ENCODE assay signal across 21 cellular contexts in the genomic region with DNA sequence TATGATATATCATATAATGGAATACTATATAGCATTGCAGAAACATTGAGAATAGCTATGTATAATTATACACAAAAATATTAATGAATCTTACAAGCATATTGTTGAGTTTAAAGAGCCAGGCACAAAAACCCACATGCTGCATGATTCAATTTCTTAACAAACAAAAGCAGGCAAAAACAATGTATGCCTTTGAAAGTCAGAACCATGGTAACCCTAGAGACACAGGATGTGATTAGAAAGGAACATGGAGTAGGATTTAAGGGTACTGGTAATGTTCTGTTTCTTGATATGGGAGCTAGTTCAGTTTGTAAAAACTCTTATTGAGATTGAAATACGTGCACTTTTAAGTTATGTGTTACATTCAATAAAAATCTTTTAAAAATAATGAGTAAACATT. TPM values are rescaled to one million over a fixed set of nuclear protein-coding genes. Genes with fewer than 3 reads are reported as not detected.
"Had no signal": no experiment of that assay in that cellular context is flagged by ENCODE, and none has a peak within 500 bp of the region (broad histone marks: within the 10 kb centered on the region; RNA-seq: fewer than 3 reads in every experiment).

No MANE protein-coding gene starts in this region.

- H3K4me1 ChIP-seq: body of pancreas, colonic mucosa, gastrocnemius medialis, left ventricle myocardium inferior, testis, transverse colon had no signal

- H3K36me3 ChIP-seq: cardiac muscle cell, colonic mucosa, gastrocnemius medialis, left ventricle myocardium inferior, transverse colon had no signal

- DNase-seq: activated B cell treated with CpG ODN at 0.5 μM for 24 hours; activated CD4-positive, alpha-beta T cell treated with anti-CD3 and anti-CD28 coated beads for 36 hours; activated effector memory CD4-positive, alpha-beta T cell treated with Interleukin-2 at 50 U/mL for 16 hours; activated naive CD4-positive, alpha-beta T cell treated with Interleukin-2 at 50 U/mL for 16 hours; aorta; cerebellar nuclear complex; colonic mucosa; effector memory CD8-positive, alpha-beta T cell; gastrocnemius medialis; glutamatergic neuron; left ventricle myocardium inferior; retina; stimulated activated CD4-positive, alpha-beta T cell treated with anti-CD3 and anti-CD28 coated beads, Interleukin-12 subunit alpha, Interleukin-12 subunit beta, amount 100 ng/mL, for 4 hours; stimulated activated CD4-positive, alpha-beta T cell treated with anti-CD3 and anti-CD28 coated beads, Interleukin-4, amount 100 ng/mL, for 1 hour; stimulated activated naive CD8-positive, alpha-beta T cell treated with anti-CD3 and anti-CD28 coated beads, Interleukin-15, Interleukin-2, amounts not matched to agents 100 U/mL and 50 U/mL, for 24 hours; testis; transverse colon had no signal

- H3K27me3 ChIP-seq: body of pancreas, cardiac muscle cell, colonic mucosa, gastrocnemius medialis, testis, transverse colon had no signal

- H3K4me3 ChIP-seq: body of pancreas, cardiac muscle cell, colonic mucosa, gastrocnemius medialis, left ventricle myocardium inferior, lung, skin epidermis, testis, transverse colon had no signal

- H3K9me3 ChIP-seq: body of pancreas, colonic mucosa, gastrocnemius medialis, left ventricle myocardium inferior, testis, transverse colon had no signal

- H3K27ac ChIP-seq: body of pancreas, cardiac muscle cell, colonic mucosa, gastrocnemius medialis, left ventricle myocardium inferior, skin epidermis, testis, transverse colon had no signal

RNA-seq across cellular contexts. Expression of gene CXCL8, which starts 21.5 kb away (rescaled TPM):
- total RNA-seq: cardiac muscle cell, testis had no signal
